In genomic region chr3:160482796-160483195, GRCh38 we compare ENCODE assay signal across 26 cellular contexts.
"Had no signal": no experiment of that assay in that cellular context is flagged by ENCODE, and none has a peak within 500 bp of the region (broad histone marks: within the 10 kb centered on the region; RNA-seq: fewer than 3 reads in every experiment).

No MANE protein-coding gene starts in this region.

- H3K36me3 ChIP-seq: gastroesophageal sphincter, left lung, neural progenitor cell, thyroid gland, vagina had no signal

- H3K27me3 ChIP-seq: foreskin keratinocyte, gastroesophageal sphincter, left lung, neural progenitor cell, thyroid gland, vagina had no signal

- H3K36me3 Mint-ChIP-seq: mesothelial cell of epicardium; naive B cell; natural killer cell treated with Interleukin-12 subunit alpha and Interleukin-12 subunit beta and Interleukin-15 and Interleukin-18, amount 100 ng/mL, for 72 hours; neural progenitor cell had no signal

- H3K9me3 Mint-ChIP-seq: endodermal cell; mesothelial cell of epicardium; naive B cell; natural killer cell treated with Interleukin-12 subunit alpha and Interleukin-12 subunit beta and Interleukin-15 and Interleukin-18, amount 100 ng/mL, for 72 hours; neural progenitor cell; stimulated activated naive CD8-positive, alpha-beta T cell treated with anti-CD3 and anti-CD28 coated beads, Interleukin-15, amount 100 ng/mL, for 72 hours had no signal

- H3K4me3 ChIP-seq: gastroesophageal sphincter, left lung, mucosa of descending colon, neural progenitor cell, smooth muscle cell, thyroid gland, vagina had no signal

- H3K4me1 ChIP-seq: gastroesophageal sphincter, left lung, neural progenitor cell, parathyroid adenoma, thyroid gland, vagina had no signal

- H3K27ac Mint-ChIP-seq: endodermal cell; mesothelial cell of epicardium; natural killer cell treated with Interleukin-12 subunit alpha and Interleukin-12 subunit beta and Interleukin-15 and Interleukin-18, amount 100 ng/mL, for 72 hours; neural progenitor cell; progenitor cell of endocrine pancreas; stimulated activated naive CD8-positive, alpha-beta T cell treated with anti-CD3 and anti-CD28 coated beads, Interleukin-15, amount 100 ng/mL, for 72 hours had no signal

- H3K4me3 Mint-ChIP-seq: endodermal cell; mesothelial cell of epicardium; naive B cell; natural killer cell treated with Interleukin-12 subunit alpha and Interleukin-12 subunit beta and Interleukin-15 and Interleukin-18, amount 100 ng/mL, for 72 hours; neural progenitor cell; stimulated activated naive CD8-positive, alpha-beta T cell treated with anti-CD3 and anti-CD28 coated beads, Interleukin-15, amount 100 ng/mL, for 72 hours had no signal

- H3K27ac ChIP-seq: epithelial cell of prostate, foreskin keratinocyte, gastroesophageal sphincter, left lung, neural progenitor cell, parathyroid adenoma, thyroid gland, vagina had no signal

- H3K9me3 ChIP-seq: gastroesophageal sphincter, left lung, mucosa of descending colon, thyroid gland, vagina had no signal

- DNase-seq: effector CD8-positive, alpha-beta T cell; endodermal cell; foreskin keratinocyte; head of caudate nucleus; kidney; left lung; mesenchymal stem cell; mucosa of descending colon; naive B cell; stimulated activated CD4-positive, alpha-beta T cell treated with anti-CD3 and anti-CD28 coated beads, Interleukin-12 subunit alpha, Interleukin-12 subunit beta, amount 100 ng/mL, for 4 hours; stimulated activated CD4-positive, alpha-beta T cell treated with anti-CD3 and anti-CD28 coated beads, Interleukin-1b, Interleukin-23, amount 100 ng/mL, for 48 hours; stimulated activated CD4-positive, alpha-beta T cell treated with anti-CD3 and anti-CD28 coated beads, Interleukin-4, amount 100 ng/mL, for 1 hour; stimulated activated CD8-positive, alpha-beta memory T cell treated with anti-CD3 and anti-CD28 coated beads, Interleukin-4, amount 100 ng/mL, for 48 hours; stimulated activated naive CD4-positive, alpha-beta T cell; stimulated activated naive CD8-positive, alpha-beta T cell treated with anti-CD3 and anti-CD28 coated beads, Interleukin-15, amount 100 ng/mL, for 72 hours; thyroid gland; trophoblast cell had no signal

- H3K4me1 Mint-ChIP-seq: stimulated activated naive CD8-positive, alpha-beta T cell treated with anti-CD3 and anti-CD28 coated beads, Interleukin-15, amount 100 ng/mL, for 72 hours had no signal
